In genomic region chr1:170457325-170458050, GRCh38 we compare ENCODE assay signal across 7 cellular contexts.
DNase-seq lines count a peak whose midpoint lies in the region; TF ChIP-seq lines count a peak whose summit lies in the region.
"Not testable (repeated sequence)": the region's sequence is repeated elsewhere in the genome, so short reads cannot be mapped to it uniquely, and the experiment has no call there.

No MANE protein-coding gene starts in this region.

- H3K4me1 Mint-ChIP-seq in endothelial cell (ENCODE audit: unreplicated experiment); neural crest cell: not testable (repeated sequence)

- not testable (repeated sequence) for H3K27ac Mint-ChIP-seq in endothelial cell (ENCODE audit: unreplicated experiment); neural crest cell (ENCODE audit: unreplicated experiment)

- not testable (repeated sequence) for H3K9me3 Mint-ChIP-seq in endothelial cell (ENCODE audit: unreplicated experiment)
- H3K9me3 Mint-ChIP-seq in neural crest cell: peaks cover 18% of the 10 kb centered on the region

- H3K36me3 Mint-ChIP-seq in endothelial cell (ENCODE audit: low read depth, unreplicated experiment): peaks cover 11% of the 10 kb centered on the region
- H3K36me3 Mint-ChIP-seq in neural crest cell (ENCODE audit: low read depth): not testable (repeated sequence)

- not testable (repeated sequence) for H3K36me3 ChIP-seq in iPS DF 6.9 (ENCODE audit: control insufficient read depth, insufficient read depth, low read length)

- H3K27me3 Mint-ChIP-seq in endothelial cell (ENCODE audit: unreplicated experiment); neural crest cell (ENCODE audit: low read depth): not testable (repeated sequence)

- H3K4me3 Mint-ChIP-seq in endothelial cell (ENCODE audit: unreplicated experiment); neural crest cell: not testable (repeated sequence)

- no CpG with 5 or more reads among the region's 5 CpGs for WGBS in iPS DF 6.9 (ENCODE audit: insufficient coverage, insufficient read length)

- DNase-seq in NAMALWA (ENCODE audit: low spot score) (peak; percentile 13), RPMI8226 (peak; percentile 30), endothelial cell (ENCODE audit: low spot score) (peak; percentile 42), iPS DF 6.9 (ENCODE audit: low read depth, low spot score) (peak; percentile 13), neural crest cell (ENCODE audit: low read depth, low spot score) (peak; percentile 3)
- peak; percentile 20 to 34 for DNase-seq in activated T-cell treated with anti-CD3 and anti-CD28 coated beads, Interleukin-2, amount 50 U/mL, for 48 hours

- H3K27me3 ChIP-seq in iPS DF 6.9 (ENCODE audit: control insufficient read depth, insufficient read depth, low read length): not testable (repeated sequence)

- H3K9me3 ChIP-seq in iPS DF 6.9 (ENCODE audit: control insufficient read depth, insufficient read depth, low read length): not testable (repeated sequence)

- not testable (repeated sequence) for H3K4me3 ChIP-seq in iPS DF 6.9 (ENCODE audit: low read length)

- not testable (repeated sequence) for H3K4me1 ChIP-seq in iPS DF 6.9 (ENCODE audit: control insufficient read depth, insufficient read depth, low read length)

- not testable (repeated sequence) for H3K27ac ChIP-seq in iPS DF 6.9 (ENCODE audit: low read length)

- TF ChIP-seq CTCF in GM12872 (IDR thresholded peaks at IDR 0.05; ENCODE audit: insufficient read depth, low read depth, low read length): peak; percentile 28; the same call in 2 of the 3 replicates
- TF ChIP-seq CTCF in endothelial cell (IDR thresholded peaks at IDR 0.05; ENCODE audit: unreplicated experiment): not testable (repeated sequence)
- TF ChIP-seq CTCF in neural crest cell (conservative IDR thresholded peaks at IDR 0.05): peak; percentile 32
